In genomic region chr10:102712089-102712488, GRCh38 we compare ENCODE assay signal across 15 cellular contexts. TPM values are rescaled to one million over a fixed set of nuclear protein-coding genes. Genes with fewer than 3 reads are reported as not detected.
DNase-seq lines count a peak whose midpoint lies in the region; ATAC-seq and TF ChIP-seq lines count a peak whose summit lies in the region.
"Had no signal": no experiment of that assay in that cellular context is flagged by ENCODE, and none has a peak within 500 bp of the region (broad histone marks: within the 10 kb centered on the region; RNA-seq: fewer than 3 reads in every experiment).

No MANE protein-coding gene starts in this region.

- H4K20me1 ChIP-seq in Karpas-422 (ENCODE audit: insufficient read depth, low read depth, low read length) (no peaks in the 10 kb centered on the region), PC-9 (ENCODE audit: insufficient read depth) (no peaks in the 10 kb centered on the region)

- no peaks in the 10 kb centered on the region for H3K27me3 ChIP-seq in Karpas-422 (ENCODE audit: low read length)
- H3K27me3 ChIP-seq in PC-9 (ENCODE audit: insufficient read depth, low read depth) = no peaks in the 10 kb centered on the region
- H3K27me3 ChIP-seq: sigmoid colon had no signal

- H3K27ac Mint-ChIP-seq in activated CD8-positive, alpha-beta memory T cell treated with anti-CD3 and anti-CD28 coated beads, Interleukin-2, amount 10 ng/mL, durations not matched to agents 7 days and 5 days = peak overlapping the region; percentile 87
- H3K27ac Mint-ChIP-seq in chondrocyte (ENCODE audit: unreplicated experiment) = peak overlapping the region; percentile 22
- peak overlapping the region; percentile 92 for H3K27ac Mint-ChIP-seq in stimulated activated memory B cell treated with anti-CD40 and anti-IgM and Interleukin-4, amounts not matched to agents 10 μg/mL and 1 μg/mL and 100 μg/mL, for 72 hours
- H3K27ac Mint-ChIP-seq: endodermal cell had no signal

- TF ChIP-seq CTCF in chondrocyte (IDR thresholded peaks at IDR 0.05) (no peak), PC-9 (conservative IDR thresholded peaks at IDR 0.05) (no peak)

- peak overlapping the region; percentile 80 for H3K4me3 Mint-ChIP-seq in activated CD8-positive, alpha-beta memory T cell treated with anti-CD3 and anti-CD28 coated beads, Interleukin-2, amount 10 ng/mL, durations not matched to agents 7 days and 5 days
- no peak overlapping the region for H3K4me3 Mint-ChIP-seq in chondrocyte (ENCODE audit: unreplicated experiment)
- H3K4me3 Mint-ChIP-seq in stimulated activated memory B cell treated with anti-CD40 and anti-IgM and Interleukin-4, amounts not matched to agents 10 μg/mL and 1 μg/mL and 100 μg/mL, for 72 hours = peak overlapping the region; percentile 21

- BruUV-seq in PC-9 (replicated peaks; lab: Mats Ljungman, UMichigan) = no TSS peak

- H3K36me3 Mint-ChIP-seq in activated CD8-positive, alpha-beta memory T cell treated with anti-CD3 and anti-CD28 coated beads, Interleukin-2, amount 10 ng/mL, durations not matched to agents 7 days and 5 days = peaks cover 3% of the 10 kb centered on the region
- H3K36me3 Mint-ChIP-seq in chondrocyte (ENCODE audit: low read depth) = no peaks in the 10 kb centered on the region
- peaks cover 6% of the 10 kb centered on the region for H3K36me3 Mint-ChIP-seq in stimulated activated memory B cell treated with anti-CD40 and anti-IgM and Interleukin-4, amounts not matched to agents 10 μg/mL and 1 μg/mL and 100 μg/mL, for 72 hours

- H3K4me2 ChIP-seq in Karpas-422 (ENCODE audit: low read depth, low read length, poor library complexity, severe bottlenecking) (peak overlapping the region; percentile 90), PC-9 (no peak overlapping the region)

- H2AFZ ChIP-seq in Karpas-422 (ENCODE audit: low read length) = 0 out of 2 replicates have a peak overlapping the region, but pooled peaks have one; percentile 13
- no peak overlapping the region for H2AFZ ChIP-seq in PC-9

- H3K9me3 ChIP-seq in Karpas-422 (ENCODE audit: low read length) (no peaks in the 10 kb centered on the region), PC-9 (ENCODE audit: insufficient read depth, low read depth) (no peaks in the 10 kb centered on the region)
- H3K9me3 ChIP-seq: sigmoid colon had no signal

- H3K4me3 ChIP-seq in Karpas-422 (ENCODE audit: low read length) = peak overlapping the region; percentile 98
- no peak overlapping the region for H3K4me3 ChIP-seq in PC-9
- H3K4me3 ChIP-seq: sigmoid colon had no signal

- H3K27me3 Mint-ChIP-seq in activated CD8-positive, alpha-beta memory T cell treated with anti-CD3 and anti-CD28 coated beads, Interleukin-2, amount 10 ng/mL, durations not matched to agents 7 days and 5 days = no peaks in the 10 kb centered on the region
- no peaks in the 10 kb centered on the region for H3K27me3 Mint-ChIP-seq in chondrocyte (ENCODE audit: low read depth)
- H3K27me3 Mint-ChIP-seq in stimulated activated memory B cell treated with anti-CD40 and anti-IgM and Interleukin-4, amounts not matched to agents 10 μg/mL and 1 μg/mL and 100 μg/mL, for 72 hours = no peaks in the 10 kb centered on the region

- H3K4me1 ChIP-seq in Karpas-422 (ENCODE audit: low read length) (peaks cover 68% of the 10 kb centered on the region), PC-9 (replicated peaks; ENCODE audit: insufficient read depth) (peaks cover 5% of the 10 kb centered on the region; the same call in 1 of the 2 replicates)

- peak overlapping the region; percentile 89 for H3K9ac ChIP-seq in Karpas-422 (ENCODE audit: low read length)

- H3K79me2 ChIP-seq in Karpas-422 (ENCODE audit: low read length) (peaks cover 79% of the 10 kb centered on the region), PC-9 (ENCODE audit: low read depth) (no peaks in the 10 kb centered on the region)

- peaks cover 60% of the 10 kb centered on the region for H3K4me1 Mint-ChIP-seq in activated CD8-positive, alpha-beta memory T cell treated with anti-CD3 and anti-CD28 coated beads, Interleukin-2, amount 10 ng/mL, durations not matched to agents 7 days and 5 days
- H3K4me1 Mint-ChIP-seq in chondrocyte (ENCODE audit: low read depth) = peaks cover 47% of the 10 kb centered on the region
- peaks cover 54% of the 10 kb centered on the region for H3K4me1 Mint-ChIP-seq in stimulated activated memory B cell treated with anti-CD40 and anti-IgM and Interleukin-4, amounts not matched to agents 10 μg/mL and 1 μg/mL and 100 μg/mL, for 72 hours

- peak overlapping the region; percentile 98 for H3K27ac ChIP-seq in Karpas-422 (ENCODE audit: low read length)
- no peak overlapping the region for H3K27ac ChIP-seq in substantia nigra (ENCODE audit: low read depth, low read length, poor library complexity, severe bottlenecking)
- H3K27ac ChIP-seq in PC-9 = no peak overlapping the region
- H3K27ac ChIP-seq: sigmoid colon had no signal

- CTCF ChIA-PET in activated CD8-positive, alpha-beta memory T cell treated with anti-CD3 and anti-CD28 coated beads, Interleukin-2, amount 10 ng/mL, durations not matched to agents 7 days and 5 days (lab: Charles Lee) = interaction anchor here (0.8 to 6.4 kb wide), 6 partner anchors 8 to 206 kb away, joined by 3 to 52 read pairs (median 7); partner anchors contain the start of genes CNNM2 and TRIM8
- CTCF ChIA-PET in PC-9 (lab: Charles Lee) = interaction anchor here (0.6 kb wide), 1 partner anchor 527 kb away, joined by 5 read pairs; no protein-coding TSS in a partner anchor

- no peak for ATAC-seq in activated CD8-positive, alpha-beta memory T cell treated with anti-CD3 and anti-CD28 coated beads, Interleukin-2, amount 10 ng/mL, durations not matched to agents 7 days and 5 days
- no peak for ATAC-seq in stimulated activated memory B cell treated with anti-CD40 and anti-IgM and Interleukin-4, amounts not matched to agents 10 μg/mL and 1 μg/mL and 100 μg/mL, for 72 hours

- POLR2A ChIA-PET in PC-9 (lab: Charles Lee; ENCODE audit: unreplicated experiment) = no interaction called here

- no peak for DNase-seq in activated CD8-positive, alpha-beta memory T cell treated with anti-CD3 and anti-CD28 coated beads, Interleukin-2, amount 10 ng/mL, durations not matched to agents 7 days and 5 days
- no peak for DNase-seq in activated CD8-positive, alpha-beta memory T cell treated with anti-CD3 and anti-CD28 coated beads for 24 hours
- DNase-seq in Karpas-422 (peak; percentile 84), chondrocyte (ENCODE audit: low spot score) (no peak), substantia nigra (lab: John Stamatoyannopoulos, UW) (no peak), PC-9 (no peak), putamen (ENCODE audit: low spot score) (no peak)
- DNase-seq: ACHN, DMS 273 treated with DMSO at 0.1 percent for 48 hours, endodermal cell, KBM-7, NCI-H1930, NCI-H748 treated with DMSO at 0.1 percent for 48 hours, sigmoid colon had no signal

- H3K9me3 Mint-ChIP-seq in activated CD8-positive, alpha-beta memory T cell treated with anti-CD3 and anti-CD28 coated beads, Interleukin-2, amount 10 ng/mL, durations not matched to agents 7 days and 5 days (ENCODE audit: low read depth) = no peaks in the 10 kb centered on the region
- H3K9me3 Mint-ChIP-seq in chondrocyte (ENCODE audit: low read depth) = no peaks in the 10 kb centered on the region
- no peaks in the 10 kb centered on the region for H3K9me3 Mint-ChIP-seq in stimulated activated memory B cell treated with anti-CD40 and anti-IgM and Interleukin-4, amounts not matched to agents 10 μg/mL and 1 μg/mL and 100 μg/mL, for 72 hours
- H3K9me3 Mint-ChIP-seq: endodermal cell had no signal

- no peaks in the 10 kb centered on the region for H3K9me2 ChIP-seq in Karpas-422 (replicated peaks; ENCODE audit: insufficient read depth, low read length)
- no peaks in the 10 kb centered on the region for H3K9me2 ChIP-seq in PC-9 (ENCODE audit: insufficient read depth)

- intact Hi-C loops in PC-9 (cut with micrococcal nuclease; ENCODE audit: unreplicated experiment) = loop anchor here (5.0 to 10.0 kb wide), 2 partner anchors 65 to 523 kb away; no protein-coding TSS in a partner anchor

- peaks cover 4% of the 10 kb centered on the region; the same call in 1 of the 2 replicates for H3K36me3 ChIP-seq in Karpas-422 (ENCODE audit: insufficient read depth, low read length)
- H3K36me3 ChIP-seq in PC-9 (ENCODE audit: low read depth) = no peaks in the 10 kb centered on the region
- H3K36me3 ChIP-seq: sigmoid colon had no signal

- peaks cover 9% of the 10 kb centered on the region; the same call in 1 of the 2 replicates for H3F3A ChIP-seq in PC-9 (ENCODE audit: insufficient read depth, low read depth)

RNA-seq across cellular contexts. Expression of gene ARL3, which starts 2.1 kb away (rescaled TPM):
- total RNA-seq in activated CD8-positive, alpha-beta memory T cell treated with anti-CD3 and anti-CD28 coated beads, Interleukin-2, amount 10 ng/mL, durations not matched to agents 7 days and 5 days = 1 to 10 TPM; 7.2 to 9.7 TPM
- 4.6 and 6.6 TPM in 2 replicates for total RNA-seq in Karpas-422 (2014; rRNA removed; shearing (Covaris generic); ENCODE audit: low replicate concordance)
- total RNA-seq in chondrocyte (12.1 to 16.5 TPM (median 13.6 TPM) in 3 replicates), PC-9 (2021) (7.1 and 9.7 TPM in 2 replicates)

RNA-seq across cellular contexts. Expression of gene SFXN2, which starts 2.3 kb away (rescaled TPM):
- 10 to 100 TPM; 22.1 to 30.1 TPM for total RNA-seq in activated CD8-positive, alpha-beta memory T cell treated with anti-CD3 and anti-CD28 coated beads, Interleukin-2, amount 10 ng/mL, durations not matched to agents 7 days and 5 days
- total RNA-seq in Karpas-422 (2014; rRNA removed; shearing (Covaris generic); ENCODE audit: low replicate concordance) = 10.2 and 25.8 TPM in 2 replicates
- total RNA-seq in chondrocyte (4.0 to 11.1 TPM (median 4.7 TPM) in 3 replicates), PC-9 (2021) (5.3 and 5.4 TPM in 2 replicates)

RNA-seq across cellular contexts. Expression of gene WBP1L, which starts 31.7 kb away (rescaled TPM):
- 10 to 100 TPM; 23.9 to 24.6 TPM for total RNA-seq in activated CD8-positive, alpha-beta memory T cell treated with anti-CD3 and anti-CD28 coated beads, Interleukin-2, amount 10 ng/mL, durations not matched to agents 7 days and 5 days
- 34.8 and 43.0 TPM in 2 replicates for total RNA-seq in Karpas-422 (2014; rRNA removed; shearing (Covaris generic); ENCODE audit: low replicate concordance)
- 95.3 to 97.1 TPM (median 95.8 TPM) in 3 replicates for total RNA-seq in chondrocyte
- total RNA-seq in PC-9 (2021) = 16.2 and 19.7 TPM in 2 replicates

Comparison
In these comparisons a context has a peak if more than half of its experiments do, and no peak if none do; other contexts are left out.
1. H3K27ac Mint-ChIP-seq: peak in every context shown above with its lines; median percentile 92 in stimulated activated memory B cell treated with anti-CD40 and anti-IgM and Interleukin-4, amounts not matched to agents 10 μg/mL and 1 μg/mL and 100 μg/mL, for 72 hours; 87 in activated CD8-positive, alpha-beta memory T cell treated with anti-CD3 and anti-CD28 coated beads, Interleukin-2, amount 10 ng/mL, durations not matched to agents 7 days and 5 days; 22 in chondrocyte.